Comparison of ENCODE assay signal across 9 cellular contexts in genomic region chr9:14846871-14847311, GRCh38.
DNase-seq lines count a peak whose midpoint lies in the region; ATAC-seq and TF ChIP-seq lines count a peak whose summit lies in the region.
"Had no signal": no experiment of that assay in that cellular context is flagged by ENCODE, and none has a peak within 500 bp of the region (broad histone marks: within the 10 kb centered on the region; RNA-seq: fewer than 3 reads in every experiment).

No MANE protein-coding gene starts in this region.

- H3K9me3 Mint-ChIP-seq in activated T-helper 17 cell treated with anti-CD3 and anti-CD28 coated beads, Interleukin-2, amount 50 U/mL, for 72 hours, result no peaks in the 10 kb centered on the region

- DNase-seq in DMS53 (lab: John Stamatoyannopoulos, UW) (peak; percentile 57), OCI-M1 (lab: John Stamatoyannopoulos, UW) (peak; percentile 68), left ventricle myocardium inferior (peak; percentile 48), GF-D8 (lab: John Stamatoyannopoulos, UW) (no peak)
- peak; percentile 13 to 37 for DNase-seq in stimulated activated CD4-positive, alpha-beta T cell treated with anti-CD3 and anti-CD28 coated beads, Interleukin-15, amount 100 ng/mL, for 1 hour (ENCODE audit: low read depth in 1 of 2, low spot score in 1 of 2)

- no peaks in the 10 kb centered on the region for H3K4me1 Mint-ChIP-seq in activated T-helper 17 cell treated with anti-CD3 and anti-CD28 coated beads, Interleukin-2, amount 50 U/mL, for 72 hours
- H3K4me1 Mint-ChIP-seq: central memory CD8-positive, alpha-beta T cell had no signal

- H3K4me1 ChIP-seq in left ventricle myocardium inferior, result no peaks in the 10 kb centered on the region

- H3K27me3 ChIP-seq in left ventricle myocardium inferior (ENCODE audit: low read depth), result no peaks in the 10 kb centered on the region

- H3K4me3 ChIP-seq in left ventricle myocardium inferior, result no peak overlapping the region

- H3K27ac ChIP-seq in left ventricle myocardium inferior (replicated peaks), result no peak overlapping the region

- ATAC-seq in GM19463 (IDR thresholded peaks at IDR 0.05; ENCODE audit: unreplicated experiment) (peak; percentile 99), HG03469 (IDR thresholded peaks at IDR 0.05; ENCODE audit: unreplicated experiment) (peak; percentile 98)
- peak; percentile 70 for ATAC-seq in activated T-helper 17 cell treated with anti-CD3 and anti-CD28 coated beads, Interleukin-2, amount 50 U/mL, for 72 hours (replicated peaks)

- H3K9me3 ChIP-seq in left ventricle myocardium inferior (replicated peaks), result no peaks in the 10 kb centered on the region

- TF ChIP-seq CTCF in left ventricle myocardium inferior (IDR thresholded peaks at IDR 0.05; ENCODE audit: borderline replicate concordance), result peak; percentile 67

- intact Hi-C loops in left ventricle myocardium inferior (cut with micrococcal nuclease), result no loop called here

- peaks cover 17% of the 10 kb centered on the region for H3K27me3 Mint-ChIP-seq in activated T-helper 17 cell treated with anti-CD3 and anti-CD28 coated beads, Interleukin-2, amount 50 U/mL, for 72 hours

- no peaks in the 10 kb centered on the region for H3K36me3 Mint-ChIP-seq in activated T-helper 17 cell treated with anti-CD3 and anti-CD28 coated beads, Interleukin-2, amount 50 U/mL, for 72 hours (ENCODE audit: low read depth)

- no peaks in the 10 kb centered on the region for H3K36me3 ChIP-seq in left ventricle myocardium inferior

- H3K27ac Mint-ChIP-seq in activated T-helper 17 cell treated with anti-CD3 and anti-CD28 coated beads, Interleukin-2, amount 50 U/mL, for 72 hours, result no peak overlapping the region

- H3K4me3 Mint-ChIP-seq in activated T-helper 17 cell treated with anti-CD3 and anti-CD28 coated beads, Interleukin-2, amount 50 U/mL, for 72 hours, result no peak overlapping the region
- H3K4me3 Mint-ChIP-seq: central memory CD8-positive, alpha-beta T cell had no signal
